Comparison of ENCODE assay signal across 21 cellular contexts in the genomic region with DNA sequence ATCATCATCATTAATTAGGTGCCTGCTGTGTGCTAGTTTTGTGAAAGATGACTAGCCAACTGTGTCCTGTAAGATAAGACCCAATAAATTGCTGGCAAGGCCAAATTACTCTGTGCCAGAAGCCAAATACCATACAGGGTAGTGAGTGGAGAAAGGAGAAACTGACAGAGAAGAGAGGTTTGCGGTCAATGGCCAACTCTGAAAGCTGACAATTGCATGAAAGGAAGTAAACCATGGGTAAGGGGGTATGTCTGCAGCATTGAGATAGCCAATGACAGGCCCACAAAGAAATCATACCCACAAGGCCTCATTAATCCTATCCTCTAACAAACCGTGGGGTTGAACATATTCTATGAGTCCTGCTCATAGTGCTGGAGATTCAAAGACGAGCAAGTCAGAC.
"Had no signal": no experiment of that assay in that cellular context is flagged by ENCODE, and none has a peak within 500 bp of the region (broad histone marks: within the 10 kb centered on the region; RNA-seq: fewer than 3 reads in every experiment).

No MANE protein-coding gene starts in this region.

- H3K4me1 ChIP-seq: breast epithelium, esophagus muscularis mucosa, right lobe of liver had no signal

- DNase-seq: activated CD4-positive, alpha-beta T cell treated with anti-CD3 and anti-CD28 coated beads for 36 hours; activated CD4-positive, CD25-positive, alpha-beta regulatory T cell; activated CD8-positive, alpha-beta memory T cell treated with anti-CD3 and anti-CD28 coated beads, Interleukin-2, amount 10 ng/mL, durations not matched to agents 7 days and 5 days; activated CD8-positive, alpha-beta T cell treated with anti-CD3 and anti-CD28 coated beads, Interleukin-2, amount 10 ng/mL, durations not matched to agents 7 days and 5 days; activated T-cell treated with anti-CD3 and anti-CD28 coated beads, Interleukin-2, amount 50 U/mL, for 48 hours; central memory CD4-positive, alpha-beta T cell; effector CD4-positive, alpha-beta T cell; foreskin melanocyte; heart right ventricle; naive B cell; nephron progenitor cell; ovary; right lobe of liver; stimulated activated CD4-positive, alpha-beta T cell treated with anti-CD3 and anti-CD28 coated beads, Interleukin-2, amount 100 ng/mL, for 48 hours; stimulated activated naive CD8-positive, alpha-beta T cell treated with anti-CD3 and anti-CD28 coated beads, Interleukin-15, Interleukin-2, amounts not matched to agents 100 U/mL and 50 U/mL, for 24 hours; T1000; trophoblast cell had no signal

- H3K36me3 ChIP-seq: breast epithelium, esophagus muscularis mucosa, heart right ventricle, ovary, right lobe of liver, thoracic aorta had no signal

- H3K27ac ChIP-seq: breast epithelium, esophagus muscularis mucosa, heart right ventricle, ovary, right lobe of liver, thoracic aorta had no signal

- H3K27me3 ChIP-seq: breast epithelium, esophagus muscularis mucosa, heart right ventricle, ovary, right lobe of liver had no signal

- H3K4me3 ChIP-seq: breast epithelium, esophagus muscularis mucosa, heart right ventricle, ovary, right lobe of liver, thoracic aorta had no signal

- H3K9me3 ChIP-seq: breast epithelium, esophagus muscularis mucosa, heart right ventricle, ovary, right lobe of liver, thoracic aorta had no signal

- ATAC-seq: activated CD4-positive, alpha-beta T cell treated with anti-CD3 and anti-CD28 coated beads for 36 hours; activated CD8-positive, alpha-beta memory T cell treated with anti-CD3 and anti-CD28 coated beads, Interleukin-2, amount 10 ng/mL, durations not matched to agents 7 days and 5 days; activated CD8-positive, alpha-beta T cell treated with anti-CD3 and anti-CD28 coated beads, Interleukin-2, amount 10 ng/mL, durations not matched to agents 7 days and 5 days; activated naive CD4-positive, alpha-beta T cell treated with anti-CD3 and anti-CD28 coated beads, Interleukin-2, amount 50 U/mL, for 72 hours; heart right ventricle; right lobe of liver; stimulated activated naive CD8-positive, alpha-beta T cell treated with anti-CD3 and anti-CD28 coated beads, Interleukin-15, Interleukin-2, amounts not matched to agents 100 U/mL and 50 U/mL, for 24 hours had no signal
